In the genomic region with DNA sequence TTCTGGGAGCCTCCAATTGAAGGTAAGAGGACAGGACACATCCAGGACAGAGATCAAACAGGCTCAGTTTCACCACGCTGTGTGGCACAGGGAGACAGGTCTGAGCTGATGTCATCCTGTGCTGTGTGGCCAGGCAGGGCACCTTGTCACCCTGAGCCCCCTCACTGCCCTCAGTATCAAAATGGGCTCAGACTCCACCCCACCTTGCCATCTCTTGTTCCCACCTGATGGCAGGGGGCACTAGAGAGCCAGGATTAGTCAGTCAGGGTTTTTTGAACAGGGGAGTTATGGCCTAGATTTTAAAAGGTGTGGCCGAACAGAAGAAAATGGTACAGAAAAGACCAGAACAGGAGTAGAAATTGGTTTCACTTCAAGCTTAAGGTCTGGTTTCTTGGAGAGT, we compare ENCODE assay signal across 1 cellular context.
TF ChIP-seq lines count a peak whose summit lies in the region.

No MANE protein-coding gene starts in this region.

TF ChIP-seq in H1, 55 proteins besides CTCF, POLR2A, EP300 and RAD21:
- TF ChIP-seq NANOG (IDR thresholded peaks at IDR 0.05; ENCODE audit: insufficient read depth, low read depth, low read length, poor library complexity, severe bottlenecking) (no peak), CTBP2 (IDR thresholded peaks at IDR 0.05; ENCODE audit: borderline replicate concordance, insufficient read depth, insufficient read length, low read length) (no peak), GABPA (IDR thresholded peaks at IDR 0.05; ENCODE audit: borderline replicate concordance, insufficient read depth, low read length) (no peak), SP2 (IDR thresholded peaks at IDR 0.05; ENCODE audit: low read length) (no peak), JUN (IDR thresholded peaks at IDR 0.05; ENCODE audit: low read depth, low read length) (no peak), EGR1 (IDR thresholded peaks at IDR 0.05; ENCODE audit: borderline replicate concordance, low read depth, low read length) (no peak), KDM1A (IDR thresholded peaks at IDR 0.05; ENCODE audit: borderline replicate concordance, low read length) (no peak), YY1 (IDR thresholded peaks at IDR 0.05; ENCODE audit: low read depth, low read length) (no peak), SRF (IDR thresholded peaks at IDR 0.05; ENCODE audit: low read depth, low read length) (no peak), HDAC2 (IDR thresholded peaks at IDR 0.05; ENCODE audit: borderline replicate concordance in 1 of 2, low read depth in 2 of 2, low read length in 2 of 2) (no peak), BCL11A (IDR thresholded peaks at IDR 0.05; ENCODE audit: low read depth in 2 of 2, low read length in 2 of 2) (no peak), EZH2 (IDR thresholded peaks at IDR 0.05; ENCODE audit: low read depth, low read length, severe bottlenecking) (no peak), SAP30 (IDR thresholded peaks at IDR 0.05; ENCODE audit: insufficient read depth, insufficient replicate concordance, low read length) (no peak), SIN3A (conservative IDR thresholded peaks at IDR 0.05 in 1 of 2, IDR thresholded peaks at IDR 0.05 in 1 of 2; ENCODE audit: low read depth in 1 of 2, low read length in 2 of 2) (no peak), RNF2 (IDR thresholded peaks at IDR 0.05; ENCODE audit: borderline replicate concordance, low read depth, low read length, missing control alignments, poor library complexity, severe bottlenecking) (no peak), ZNF274 (IDR thresholded peaks at IDR 0.05; ENCODE audit: borderline replicate concordance, extremely low read depth, low read length) (no peak), CBX5 (IDR thresholded peaks at IDR 0.05; ENCODE audit: low read depth, low read length) (no peak), MAFK (IDR thresholded peaks at IDR 0.05; ENCODE audit: low read depth, low read length) (no peak)
- TF ChIP-seq, protein P1, sequence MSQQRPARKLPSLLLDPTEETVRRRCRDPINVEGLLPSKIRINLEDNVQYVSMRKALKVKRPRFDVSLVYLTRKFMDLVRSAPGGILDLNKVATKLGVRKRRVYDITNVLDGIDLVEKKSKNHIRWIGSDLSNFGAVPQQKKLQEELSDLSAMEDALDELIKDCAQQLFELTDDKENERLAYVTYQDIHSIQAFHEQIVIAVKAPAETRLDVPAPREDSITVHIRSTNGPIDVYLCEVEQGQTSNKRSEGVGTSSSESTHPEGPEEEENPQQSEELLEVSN (IDR thresholded peaks at IDR 0.05): no peak
